In genomic region chr14:54175298-54175942, GRCh38 we compare ENCODE assay signal across 9 cellular contexts.
A peak's percentile ranks its signal among the peaks of the same experiment; 100 is the strongest.
DNase-seq lines count a peak whose midpoint lies in the region; ATAC-seq lines count a peak whose summit lies in the region.
"Had no signal": no experiment of that assay in that cellular context is flagged by ENCODE, and none has a peak within 500 bp of the region (broad histone marks: within the 10 kb centered on the region; RNA-seq: fewer than 3 reads in every experiment).

No MANE protein-coding gene starts in this region.

- no peak overlapping the region for H3K4me3 Mint-ChIP-seq in activated T-helper 2 cell treated with anti-CD3 and anti-CD28 coated beads, Interferon-gamma antibody, Interleukin-2, Interleukin-4, amounts not matched to agents 10 μg/mL and 5 μg/mL and 100 μg/mL, durations not matched to agents 14 hours and 24 hours and 36 hours (ENCODE audit: low read depth)
- H3K4me3 Mint-ChIP-seq: activated naive CD8-positive, alpha-beta T cell treated with anti-CD3 and anti-CD28 coated beads, Interleukin-2, amount 10 ng/mL, durations not matched to agents 7 days and 5 days had no signal

- no peak overlapping the region for H2BK12ac ChIP-seq in trophoblast cell (ENCODE audit: low read length)

- no peaks in the 10 kb centered on the region for H3K9me3 ChIP-seq in trophoblast cell (ENCODE audit: insufficient read depth, low read depth, low read length)

- no peaks in the 10 kb centered on the region for H3K79me2 ChIP-seq in trophoblast cell (ENCODE audit: control insufficient read depth, insufficient read depth, low read length, poor library complexity)

- H3K14ac ChIP-seq in trophoblast cell (ENCODE audit: low read length), result no peak overlapping the region

- no peak overlapping the region for H3K27ac Mint-ChIP-seq in activated T-helper 2 cell treated with anti-CD3 and anti-CD28 coated beads, Interferon-gamma antibody, Interleukin-2, Interleukin-4, amounts not matched to agents 10 μg/mL and 5 μg/mL and 100 μg/mL, durations not matched to agents 14 hours and 24 hours and 36 hours
- H3K27ac Mint-ChIP-seq: activated naive CD8-positive, alpha-beta T cell treated with anti-CD3 and anti-CD28 coated beads, Interleukin-2, amount 10 ng/mL, durations not matched to agents 7 days and 5 days had no signal

- H3K4me1 ChIP-seq in trophoblast cell (ENCODE audit: control insufficient read depth in 1 of 2, insufficient read depth in 2 of 2, low read length in 2 of 2), result peaks cover 0 to 3% of the 10 kb centered on the region in 2 experiments

- no peak overlapping the region for H2AFZ ChIP-seq in trophoblast cell (ENCODE audit: insufficient read depth, low read length, poor library complexity)

- no peak overlapping the region for H3K4ac ChIP-seq in trophoblast cell (ENCODE audit: low read depth, low read length)

- H2BK120ac ChIP-seq in trophoblast cell (ENCODE audit: insufficient read depth, low read length, poor library complexity), result no peak overlapping the region

- no peak overlapping the region for H4K8ac ChIP-seq in trophoblast cell (ENCODE audit: low read depth, low read length)

- H3K18ac ChIP-seq in trophoblast cell (ENCODE audit: low read length), result no peak overlapping the region

- H3K23ac ChIP-seq in trophoblast cell (ENCODE audit: low read length), result no peak overlapping the region

- intact Hi-C loops in activated T-helper 2 cell treated with anti-CD3 and anti-CD28 coated beads, Interferon-gamma antibody, Interleukin-2, Interleukin-4, amounts not matched to agents 10 μg/mL and 5 μg/mL and 100 μg/mL, durations not matched to agents 14 hours and 24 hours and 36 hours (cut with micrococcal nuclease), result loop anchor here (5.0 to 10.0 kb wide), 4 partner anchors 169 to 1351 kb away; no protein-coding TSS in a partner anchor

- no peak overlapping the region for H4K12ac ChIP-seq in trophoblast cell (ENCODE audit: low read depth, low read length)

- no peak overlapping the region for H3K4me2 ChIP-seq in trophoblast cell (ENCODE audit: low read length)

- H3K27ac ChIP-seq in trophoblast cell (ENCODE audit: low read depth, low read length), result no peak overlapping the region

- H3K27me3 Mint-ChIP-seq in activated T-helper 2 cell treated with anti-CD3 and anti-CD28 coated beads, Interferon-gamma antibody, Interleukin-2, Interleukin-4, amounts not matched to agents 10 μg/mL and 5 μg/mL and 100 μg/mL, durations not matched to agents 14 hours and 24 hours and 36 hours (ENCODE audit: low read depth), result peaks cover 51% of the 10 kb centered on the region

- no peaks in the 10 kb centered on the region for H3K27me3 ChIP-seq in trophoblast cell (ENCODE audit: insufficient read depth, low read length)

- peak; percentile 71 for DNase-seq in DMS53 treated with DMSO at 0.1 percent for 48 hours (lab: John Stamatoyannopoulos, UW; ENCODE audit: unreplicated experiment)
- peak; percentile 55 for DNase-seq in HPDE6-E6E7 (ENCODE audit: extremely low spot score)
- peak; percentile 19 for DNase-seq in NCI-H82 treated with DMSO at 0.1 percent for 48 hours (lab: John Stamatoyannopoulos, UW; ENCODE audit: unreplicated experiment)
- DNase-seq in activated T-helper 2 cell treated with anti-CD3 and anti-CD28 coated beads, Interferon-gamma antibody, Interleukin-2, Interleukin-4, amounts not matched to agents 10 μg/mL and 5 μg/mL and 100 μg/mL, durations not matched to agents 14 hours and 24 hours and 36 hours (ENCODE audit: low spot score), result peak; percentile 22
- peak; percentile 78 for DNase-seq in glomerular visceral epithelial cell (ENCODE audit: extremely low spot score)
- DNase-seq in trophoblast cell, result peak; percentile 56 to 92
- DNase-seq: activated naive CD8-positive, alpha-beta T cell treated with anti-CD3 and anti-CD28 coated beads, Interleukin-2, amount 10 ng/mL, durations not matched to agents 7 days and 5 days had no signal

- H4K91ac ChIP-seq in trophoblast cell (ENCODE audit: low read depth, low read length), result no peak overlapping the region

- no peaks in the 10 kb centered on the region for H3K79me1 ChIP-seq in trophoblast cell (ENCODE audit: low read length)

- H3K4me3 ChIP-seq in trophoblast cell (ENCODE audit: low read depth, low read length), result no peak overlapping the region

- no peaks in the 10 kb centered on the region for H3K9me3 Mint-ChIP-seq in activated T-helper 2 cell treated with anti-CD3 and anti-CD28 coated beads, Interferon-gamma antibody, Interleukin-2, Interleukin-4, amounts not matched to agents 10 μg/mL and 5 μg/mL and 100 μg/mL, durations not matched to agents 14 hours and 24 hours and 36 hours
- H3K9me3 Mint-ChIP-seq: activated naive CD8-positive, alpha-beta T cell treated with anti-CD3 and anti-CD28 coated beads, Interleukin-2, amount 10 ng/mL, durations not matched to agents 7 days and 5 days had no signal

- H3K4me1 Mint-ChIP-seq in activated T-helper 2 cell treated with anti-CD3 and anti-CD28 coated beads, Interferon-gamma antibody, Interleukin-2, Interleukin-4, amounts not matched to agents 10 μg/mL and 5 μg/mL and 100 μg/mL, durations not matched to agents 14 hours and 24 hours and 36 hours (ENCODE audit: low read depth), result peaks cover 4% of the 10 kb centered on the region

- H3K9ac ChIP-seq in trophoblast cell (ENCODE audit: low read length), result no peak overlapping the region

- no peaks in the 10 kb centered on the region for H3K36me3 ChIP-seq in trophoblast cell (ENCODE audit: control insufficient read depth in 1 of 2, insufficient read depth in 2 of 2, low read length in 2 of 2)

- no peak overlapping the region for H2BK5ac ChIP-seq in trophoblast cell (ENCODE audit: low read depth, low read length, poor library complexity)

- ATAC-seq in HG02870 (IDR thresholded peaks at IDR 0.05; ENCODE audit: unreplicated experiment), result no peak
- ATAC-seq in GM21423 (IDR thresholded peaks at IDR 0.05; ENCODE audit: unreplicated experiment), result no peak

- H2AK5ac ChIP-seq in trophoblast cell (ENCODE audit: low read length), result no peak overlapping the region

- no CpG with 5 or more reads among the region's 4 CpGs for WGBS in trophoblast cell (ENCODE audit: extremely low coverage, insufficient coverage, insufficient read length)

- H3K36me3 Mint-ChIP-seq in activated T-helper 2 cell treated with anti-CD3 and anti-CD28 coated beads, Interferon-gamma antibody, Interleukin-2, Interleukin-4, amounts not matched to agents 10 μg/mL and 5 μg/mL and 100 μg/mL, durations not matched to agents 14 hours and 24 hours and 36 hours (ENCODE audit: low read depth), result no peaks in the 10 kb centered on the region
- H3K36me3 Mint-ChIP-seq: activated naive CD8-positive, alpha-beta T cell treated with anti-CD3 and anti-CD28 coated beads, Interleukin-2, amount 10 ng/mL, durations not matched to agents 7 days and 5 days had no signal

Comparison
In these comparisons a context has a peak if more than half of its experiments do, and no peak if none do; other contexts are left out.
1. DNase-seq: peak in every context shown above with its lines; median percentile 78 in glomerular visceral epithelial cell; 74 in trophoblast cell; 71 in DMS53 treated with DMSO at 0.1 percent for 48 hours; 55 in HPDE6-E6E7; 22 in activated T-helper 2 cell treated with anti-CD3 and anti-CD28 coated beads, Interferon-gamma antibody, Interleukin-2, Interleukin-4, amounts not matched to agents 10 μg/mL and 5 μg/mL and 100 μg/mL, durations not matched to agents 14 hours and 24 hours and 36 hours; 19 in NCI-H82 treated with DMSO at 0.1 percent for 48 hours.